ENCODE assay signal across 16 cellular contexts in the genomic region with DNA sequence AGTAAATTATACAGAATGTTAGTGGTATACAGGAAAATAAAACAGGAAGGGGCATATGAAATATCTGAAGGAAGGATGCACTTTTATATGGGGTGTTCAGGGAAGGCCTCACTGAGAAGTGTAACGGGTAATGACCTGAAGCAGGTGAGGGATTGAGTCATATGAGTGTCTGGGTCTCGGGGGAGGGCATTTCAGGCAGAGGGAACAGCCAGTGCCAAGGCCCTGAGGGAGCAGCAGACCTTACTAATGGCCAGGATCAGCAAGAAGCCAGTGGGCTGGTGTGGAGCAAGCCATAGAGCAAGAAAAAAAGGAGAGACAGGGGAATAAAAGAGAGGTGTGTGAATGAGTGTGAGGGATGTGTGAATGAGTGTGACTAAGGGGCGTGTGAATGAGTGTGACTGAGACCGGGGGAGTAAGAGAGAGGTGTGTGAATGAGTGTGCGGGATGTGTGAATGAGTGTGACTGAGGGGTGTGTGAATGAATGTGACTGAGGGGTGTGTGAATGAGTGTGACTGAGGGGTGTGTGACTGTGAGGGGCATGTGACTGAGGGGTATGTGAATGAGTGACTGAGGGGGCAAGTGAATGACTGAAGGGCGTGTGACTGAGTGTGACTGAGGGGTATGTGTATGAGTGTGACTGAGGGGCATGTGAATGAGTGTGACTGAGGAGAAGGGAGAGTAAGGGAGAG.
A peak's percentile ranks its signal among the peaks of the same experiment; 100 is the strongest.
DNase-seq lines count a peak whose midpoint lies in the region; ATAC-seq and TF ChIP-seq lines count a peak whose summit lies in the region.
"Had no signal": no experiment of that assay in that cellular context is flagged by ENCODE, and none has a peak within 500 bp of the region (broad histone marks: within the 10 kb centered on the region; RNA-seq: fewer than 3 reads in every experiment).

No MANE protein-coding gene starts in this region.

- no peak for TF ChIP-seq POLR2A in IMR-90 (IDR thresholded peaks at IDR 0.05; ENCODE audit: low read depth, low read length)

- no peak overlapping the region for H4K91ac ChIP-seq in IMR-90 (ENCODE audit: insufficient read depth, low read depth, low read length)

- H3K4me1 Mint-ChIP-seq in GM23338 = peaks cover 2% of the 10 kb centered on the region; the same call in 1 of the 3 replicates
- H3K4me1 Mint-ChIP-seq: IgD-negative memory B cell had no signal

- H2AK5ac ChIP-seq in IMR-90 (ENCODE audit: low read depth, low read length) = no peak overlapping the region

- H3K9me2 ChIP-seq in GM23338 (ENCODE audit: insufficient read depth) = no peaks in the 10 kb centered on the region

- H3K79me2 ChIP-seq in GM23338 (replicated peaks; ENCODE audit: insufficient read depth) = no peaks in the 10 kb centered on the region

- no peak overlapping the region for H2BK120ac ChIP-seq in IMR-90 (ENCODE audit: low read depth, low read length)

- intact Hi-C loops in IMR-90 (cut with micrococcal nuclease) = no loop called here

- H3F3A ChIP-seq in GM23338 (replicated peaks; ENCODE audit: low read depth) = no peaks in the 10 kb centered on the region

- H3K27me3 Mint-ChIP-seq in GM23338 (ENCODE audit: insufficient read depth, low read depth, poor library complexity) = peaks cover 3% of the 10 kb centered on the region

- H2AFZ ChIP-seq in IMR-90 (replicated peaks; ENCODE audit: low read length, poor library complexity) = no peak overlapping the region
- no peak overlapping the region for H2AFZ ChIP-seq in GM23338

- no peak overlapping the region for H3K4me3 Mint-ChIP-seq in GM23338
- H3K4me3 Mint-ChIP-seq: CD8-positive, alpha-beta T cell; IgD-negative memory B cell had no signal

- DNase-seq in IMR-90 (no peak), NCI-H69 (lab: John Stamatoyannopoulos, UW) (peak; percentile 51), foreskin keratinocyte (peak in 1 of 2 donors; percentile 17), retinal pigment epithelial cell (ENCODE audit: low read depth) (peak; percentile 0), AG20443 (ENCODE audit: low spot score) (no peak), GM23338 (ENCODE audit: low spot score) (no peak), NCI-H1048 (lab: John Stamatoyannopoulos, UW) (no peak)
- DNase-seq: GF-D8, H7, NCI-H146, NCI-H748 treated with DMSO at 0.1 percent for 48 hours, SHP77 had no signal

- H2BK20ac ChIP-seq in IMR-90 (ENCODE audit: low read depth, low read length) = no peak overlapping the region

- H2BK5ac ChIP-seq in IMR-90 (ENCODE audit: low read depth, low read length, poor library complexity, severe bottlenecking) = no peak overlapping the region

- H3K14ac ChIP-seq in IMR-90 (replicated peaks; ENCODE audit: low read depth, low read length) = 0 out of 2 replicates have a peak overlapping the region, but pooled peaks have one; percentile 22

- no TSS peak for BruUV-seq in IMR-90 (replicated peaks; lab: Mats Ljungman, UMichigan)

- peaks cover 13% of the 10 kb centered on the region for H4K20me1 ChIP-seq in IMR-90 (ENCODE audit: insufficient read depth, low read length)
- no peaks in the 10 kb centered on the region for H4K20me1 ChIP-seq in GM23338 (replicated peaks; ENCODE audit: insufficient read depth)

- H3K36me3 ChIP-seq in IMR-90 (ENCODE audit: control insufficient read depth, insufficient read depth, low read length) = no peaks in the 10 kb centered on the region
- no peaks in the 10 kb centered on the region for H3K36me3 ChIP-seq in GM23338 (ENCODE audit: insufficient read depth)
- H3K36me3 ChIP-seq: Peyer's patch had no signal

- POLR2A ChIA-PET in IMR-90 (lab: Charles Lee; ENCODE audit: unreplicated experiment) = no interaction called here

- no peak overlapping the region for H3K4ac ChIP-seq in IMR-90 (ENCODE audit: low read depth, low read length)

- no peak overlapping the region for H3K27ac Mint-ChIP-seq in GM23338
- H3K27ac Mint-ChIP-seq: CD8-positive, alpha-beta T cell; IgD-negative memory B cell had no signal

- H3K4me3 ChIP-seq in IMR-90 (ENCODE audit: insufficient read depth, low read depth, low read length) = no peak overlapping the region
- H3K4me3 ChIP-seq in retinal pigment epithelial cell (ENCODE audit: low read length) = no peak overlapping the region
- no peak overlapping the region for H3K4me3 ChIP-seq in GM23338
- H3K4me3 ChIP-seq: Peyer's patch had no signal

- TF ChIP-seq RAD21 in IMR-90 (IDR thresholded peaks at IDR 0.05; ENCODE audit: low read length) = no peak

- H3K4me1 ChIP-seq in IMR-90 (ENCODE audit: control insufficient read depth, insufficient read depth, low read length) (no peaks in the 10 kb centered on the region), foreskin keratinocyte (no peaks in the 10 kb centered on the region), GM23338 (ENCODE audit: insufficient read depth) (peaks cover 4% of the 10 kb centered on the region; the same call in 1 of the 2 replicates)
- H3K4me1 ChIP-seq: Peyer's patch had no signal

- no peaks in the 10 kb centered on the region for H3K27me3 ChIP-seq in IMR-90 (ENCODE audit: control insufficient read depth, insufficient read depth, low read length)
- H3K27me3 ChIP-seq in foreskin keratinocyte = peaks cover 11% of the 10 kb centered on the region
- no peaks in the 10 kb centered on the region for H3K27me3 ChIP-seq in GM23338 (ENCODE audit: insufficient read depth)
- H3K27me3 ChIP-seq: Peyer's patch had no signal

- dilution Hi-C loops in IMR-90 (cut with HindIII; ENCODE audit: low sequenced_read_pairs, unreplicated experiment) = no loop called here

- no peak overlapping the region for H3K9ac ChIP-seq in IMR-90 (ENCODE audit: low read depth, low read length)

- CTCF ChIA-PET in IMR-90 (lab: Yijun Ruan, JAX) = no interaction called here

- WGBS in IMR-90 (ENCODE audit: extremely low coverage in 2 of 2, insufficient read length in 1 of 2), 2 experiments = 86 to 98% methylated on average over 3 to 6 of the region's 6 CpGs

- no peak overlapping the region for H3K27ac ChIP-seq in IMR-90 (ENCODE audit: insufficient read depth, low read length)
- H3K27ac ChIP-seq in foreskin keratinocyte = no peak overlapping the region
- H3K27ac ChIP-seq in GM23338 (ENCODE audit: low read depth) = no peak overlapping the region
- H3K27ac ChIP-seq: Peyer's patch had no signal

- no peak overlapping the region for H4K8ac ChIP-seq in IMR-90 (ENCODE audit: low read depth in 2 of 2, low read length in 2 of 2)

- H2BK15ac ChIP-seq in IMR-90 (ENCODE audit: low read depth, low read length) = no peak overlapping the region

- no peak overlapping the region for H4K5ac ChIP-seq in IMR-90 (ENCODE audit: low read depth, low read length)

- H3K79me1 ChIP-seq in IMR-90 (ENCODE audit: low read depth in 1 of 2, low read length in 2 of 2) = peaks cover 0 to 14% of the 10 kb centered on the region in 2 experiments; a peak in 1 of 4 replicates

- ATAC-seq in IMR-90 (ENCODE audit: low read depth) (no peak), foreskin keratinocyte (peak; percentile 35), GM21717 (IDR thresholded peaks at IDR 0.05; ENCODE audit: unreplicated experiment) (no peak), GM23338 (no peak)
- ATAC-seq: CD8-positive, alpha-beta T cell had no signal

- H3K36me3 Mint-ChIP-seq in GM23338 (ENCODE audit: low read depth) = no peaks in the 10 kb centered on the region
- H3K36me3 Mint-ChIP-seq: CD8-positive, alpha-beta T cell had no signal

- peaks cover 15% of the 10 kb centered on the region for H3K9me1 ChIP-seq in IMR-90 (ENCODE audit: insufficient read depth, low read length)

- H3K4me2 ChIP-seq in IMR-90 (ENCODE audit: low read depth, low read length) (no peak overlapping the region), GM23338 (no peak overlapping the region)

- H3K9me3 Mint-ChIP-seq in GM23338 = no peaks in the 10 kb centered on the region
- H3K9me3 Mint-ChIP-seq: CD8-positive, alpha-beta T cell; IgD-negative memory B cell had no signal

- H3K9me3 ChIP-seq in IMR-90 (ENCODE audit: control insufficient read depth, insufficient read depth, low read length) = no peaks in the 10 kb centered on the region
- H3K9me3 ChIP-seq: Peyer's patch had no signal

- in situ Hi-C loops in IMR-90 (cut with MboI; ENCODE audit: low sequenced_read_pairs) = no loop called here

- no peak overlapping the region for H3K18ac ChIP-seq in IMR-90 (ENCODE audit: low read depth, low read length)

- H2AK9ac ChIP-seq in IMR-90 (replicated peaks; ENCODE audit: low read depth, low read length, poor library complexity) = no peak overlapping the region

- TF ChIP-seq CTCF in IMR-90 (conservative IDR thresholded peaks at IDR 0.05; ENCODE audit: low read depth, low read length) = no peak
- TF ChIP-seq CTCF in foreskin keratinocyte (conservative IDR thresholded peaks at IDR 0.05) = no peak
- TF ChIP-seq CTCF in retinal pigment epithelial cell (conservative IDR thresholded peaks at IDR 0.05; ENCODE audit: low read depth, low read length) = no peak
- no peak for TF ChIP-seq CTCF in GM23338 (conservative IDR thresholded peaks at IDR 0.05; ENCODE audit: low read depth in 2 of 2)

- no peak overlapping the region for H3K56ac ChIP-seq in IMR-90 (ENCODE audit: extremely low read depth, insufficient read depth, low read length)

- H3K23ac ChIP-seq in IMR-90 (ENCODE audit: low read depth, low read length) = no peak overlapping the region

TF ChIP-seq in IMR-90, 13 proteins besides CTCF, POLR2A, EP300 and RAD21 (continues in another document):
- TF ChIP-seq CHD1 (IDR thresholded peaks at IDR 0.05; ENCODE audit: low read depth, low read length) (no peak), MAFK (IDR thresholded peaks at IDR 0.05; ENCODE audit: low read depth, low read length) (no peak), MAZ (IDR thresholded peaks at IDR 0.05; ENCODE audit: borderline replicate concordance, low read depth, low read length) (no peak), RCOR1 (IDR thresholded peaks at IDR 0.05; ENCODE audit: insufficient replicate concordance, low read length) (no peak), RFX5 (IDR thresholded peaks at IDR 0.05; ENCODE audit: low read depth, low read length) (no peak), SMC3 (IDR thresholded peaks at IDR 0.05; ENCODE audit: low read depth, low read length) (no peak)

TF ChIP-seq in GM23338, 12 proteins besides CTCF, POLR2A, EP300 and RAD21 (continues in another document):
- no peak for TF ChIP-seq ZNF114 (CRISPR knock-in tag; IDR thresholded peaks at IDR 0.05)
- no peak for TF ChIP-seq NANOG (IDR thresholded peaks at IDR 0.05; ENCODE audit: borderline replicate concordance)

Comparison
In these comparisons a context has a peak if more than half of its experiments do, and no peak if none do; other contexts are left out.
1. DNase-seq: peak in NCI-H69 (single experiment) and retinal pigment epithelial cell (single experiment); none in IMR-90 (single experiment), AG20443 (single experiment), GM23338 (single experiment) and NCI-H1048 (single experiment).